In genomic region chr13:96822900-96823299, GRCh38 we compare ENCODE assay signal across 9 cellular contexts.
DNase-seq lines count a peak whose midpoint lies in the region; ATAC-seq, FAIRE-seq and TF ChIP-seq lines count a peak whose summit lies in the region.
"Had no signal": no experiment of that assay in that cellular context is flagged by ENCODE, and none has a peak within 500 bp of the region (broad histone marks: within the 10 kb centered on the region; RNA-seq: fewer than 3 reads in every experiment).

No MANE protein-coding gene starts in this region.

- ATAC-seq in HG02571 (IDR thresholded peaks at IDR 0.05; ENCODE audit: unreplicated experiment), result no peak
- no peak for ATAC-seq in effector memory CD8-positive, alpha-beta T cell (replicated peaks)

- H3K9ac ChIP-seq in kidney (ENCODE audit: low read length in 2 of 2), result no peak overlapping the region

- intact Hi-C loops in kidney (cut with DNase I), result no loop called here

- H3K36me3 Mint-ChIP-seq in effector memory CD8-positive, alpha-beta T cell (ENCODE audit: insufficient read depth), result no peaks in the 10 kb centered on the region

- H3K4me1 ChIP-seq in HAP-1 (no peaks in the 10 kb centered on the region), kidney (ENCODE audit: control insufficient read depth in 1 of 2, insufficient read depth in 1 of 2, low read depth in 1 of 2, low read length in 2 of 2) (no peaks in the 10 kb centered on the region)

- FAIRE-seq in kidney (lab: Jason Lieb, UNC), result no peak

- no peaks in the 10 kb centered on the region for H3K9me3 ChIP-seq in HAP-1
- H3K9me3 ChIP-seq in kidney (ENCODE audit: control insufficient read depth in 1 of 2, low read length in 2 of 2), result no peaks in the 10 kb centered on the region

- no peak overlapping the region for H3K4me3 Mint-ChIP-seq in effector memory CD8-positive, alpha-beta T cell

- DNase-seq in DMS153 treated with DMSO at 0.1 percent for 48 hours (lab: John Stamatoyannopoulos, UW; ENCODE audit: unreplicated experiment), result peak; percentile 17
- DNase-seq in HAP-1 (ENCODE audit: low spot score in 2 of 2), result peak; percentile 40 to 67
- peak; percentile 79 for DNase-seq in SHP77 treated with DMSO at 0.1 percent for 48 hours (lab: John Stamatoyannopoulos, UW)
- no peak for DNase-seq in kidney
- DNase-seq in effector memory CD8-positive, alpha-beta T cell, result no peak
- DNase-seq in HuH-7.5 (ENCODE audit: low spot score), result no peak
- DNase-seq in T-helper 1 cell, result no peak
- DNase-seq: amniotic stem cell had no signal

- H3K4me3 ChIP-seq in HAP-1 (no peak overlapping the region), kidney (ENCODE audit: low read length in 2 of 2) (no peak overlapping the region)

- peaks cover 0 to 5% of the 10 kb centered on the region in 2 donors for H3K4me1 Mint-ChIP-seq in effector memory CD8-positive, alpha-beta T cell (ENCODE audit: low read depth in 2 of 2)

- in situ Hi-C loops in HAP-1 (cut with MboI; ENCODE audit: low sequenced_read_pairs), result no loop called here

- H3K36me3 ChIP-seq in HAP-1 (replicated peaks), result no peaks in the 10 kb centered on the region
- no peaks in the 10 kb centered on the region for H3K36me3 ChIP-seq in kidney (ENCODE audit: control insufficient read depth in 1 of 2, insufficient read depth in 2 of 2, low read length in 2 of 2)

- H3K27ac ChIP-seq in kidney (ENCODE audit: low read depth in 2 of 2, low read length in 2 of 2), result no peak overlapping the region

- no peaks in the 10 kb centered on the region for H3K27me3 Mint-ChIP-seq in effector memory CD8-positive, alpha-beta T cell

- TF ChIP-seq CTCF in kidney (IDR thresholded peaks at IDR 0.05; ENCODE audit: borderline replicate concordance, extremely low read depth, insufficient read depth), result peak; percentile 41

- H3K27ac Mint-ChIP-seq in effector memory CD8-positive, alpha-beta T cell, result no peak overlapping the region

- no peaks in the 10 kb centered on the region for H3K27me3 ChIP-seq in HAP-1 (ENCODE audit: low read depth)

- H3K9me3 Mint-ChIP-seq in effector memory CD8-positive, alpha-beta T cell, result peaks cover 0 to 6% of the 10 kb centered on the region in 2 donors

Comparison
In these comparisons a context has a peak if more than half of its experiments do, and no peak if none do; other contexts are left out.
1. DNase-seq: peak in DMS153 treated with DMSO at 0.1 percent for 48 hours (single experiment), HAP-1 (2 of 2) and SHP77 treated with DMSO at 0.1 percent for 48 hours (single experiment); none in kidney (single experiment), effector memory CD8-positive, alpha-beta T cell (0 of 3), HuH-7.5 (single experiment) and T-helper 1 cell (0 of 5).